Comparison of ENCODE assay signal across 8 cellular contexts in the genomic region with DNA sequence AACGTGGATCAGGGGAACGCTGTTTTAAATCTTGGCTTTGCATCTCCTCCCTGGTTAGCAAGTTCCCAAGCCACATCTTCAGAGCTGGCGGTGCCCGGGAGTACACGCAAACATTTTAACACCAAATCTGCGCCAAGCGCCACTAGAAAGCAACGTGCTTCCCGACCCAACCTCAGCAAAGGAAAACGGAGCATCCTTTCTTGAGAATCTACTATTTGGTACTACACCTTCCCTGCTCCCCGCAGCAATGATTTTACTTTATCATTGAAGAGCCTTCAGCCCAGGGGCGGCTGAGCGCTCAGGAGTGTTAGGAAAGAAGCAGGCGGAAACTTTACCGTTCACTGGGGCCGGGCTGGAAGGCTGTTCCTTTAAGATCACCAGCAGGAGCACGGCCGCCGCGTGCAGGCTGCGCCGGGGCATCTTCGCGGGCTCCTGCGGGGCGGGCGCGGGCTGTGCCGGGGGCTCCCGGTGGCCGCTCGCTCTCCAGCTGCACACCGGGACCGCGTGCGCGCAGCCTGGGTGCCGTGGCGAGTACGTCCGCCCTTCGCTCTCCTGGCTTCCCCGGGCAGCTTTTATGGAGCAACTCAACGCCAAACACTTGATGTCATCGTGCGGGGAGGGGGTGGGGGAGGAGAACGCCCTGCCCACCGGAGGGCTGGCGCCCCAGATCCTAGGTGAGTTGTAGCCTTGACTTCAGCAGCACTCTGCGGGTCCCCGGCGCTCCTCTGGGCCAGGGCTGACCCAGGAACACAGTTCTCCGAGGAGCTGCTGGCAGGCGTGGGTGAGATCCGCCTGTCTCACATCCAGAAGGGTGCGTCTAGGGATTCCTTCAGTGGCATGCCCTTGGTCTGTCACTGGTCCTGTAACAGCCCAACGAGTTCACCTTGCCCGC. TPM values are rescaled to one million over a fixed set of nuclear protein-coding genes. Genes with fewer than 3 reads are reported as not detected.
DNase-seq lines count a peak whose midpoint lies in the region; ATAC-seq and TF ChIP-seq lines count a peak whose summit lies in the region.

A gene (minus strand): TSS at position 546 of the 892 bp plus-strand sequence. CDS start 126 bp downstream, at position 420.

- H3K27ac Mint-ChIP-seq in activated B cell treated with CpG ODN at 0.5 μM for 24 hours (no peak within 1 kb of the TSS), neural crest cell (ENCODE audit: unreplicated experiment) (peak within 1 kb of the TSS; percentile 28)

- H3K27me3 Mint-ChIP-seq in activated B cell treated with CpG ODN at 0.5 μM for 24 hours, result peaks cover 59% of the 10 kb centered on the region
- peaks cover 48% of the 10 kb centered on the region for H3K27me3 Mint-ChIP-seq in neural crest cell (ENCODE audit: low read depth)

- peaks cover 15% of the 10 kb centered on the region for H3K4me1 Mint-ChIP-seq in activated B cell treated with CpG ODN at 0.5 μM for 24 hours
- H3K4me1 Mint-ChIP-seq in neural crest cell, result peaks cover 21% of the 10 kb centered on the region

- DNase-seq in stimulated activated CD4-positive, alpha-beta T cell treated with anti-CD3 and anti-CD28 coated beads, Interleukin-15, amount 100 ng/mL, for 24 hours, result peak; percentile 46
- no peak for DNase-seq in stimulated activated CD4-positive, alpha-beta T cell treated with anti-CD3 and anti-CD28 coated beads, Interleukin-1b, Interleukin-23, amount 100 ng/mL, for 48 hours
- no peak for DNase-seq in activated B cell treated with CpG ODN at 0.5 μM for 24 hours
- DNase-seq in fibroblast of pulmonary artery (ENCODE audit: low read depth), result peak; percentile 62
- peak; percentile 28 for DNase-seq in neural crest cell (ENCODE audit: low read depth, low spot score)
- DNase-seq in NOMO-1 treated with dmso at 0.1 percent for 144 hours (lab: John Stamatoyannopoulos, UW; ENCODE audit: unreplicated experiment), result no peak

- CTCF ChIA-PET in activated B cell treated with CpG ODN at 0.5 μM for 24 hours (lab: Charles Lee), result no interaction called here

- ATAC-seq in activated B cell treated with CpG ODN at 0.5 μM for 24 hours (ENCODE audit: low read depth), result no peak
- no peak for ATAC-seq in GM21786 (IDR thresholded peaks at IDR 0.05; ENCODE audit: unreplicated experiment)
- ATAC-seq in GM21528 (IDR thresholded peaks at IDR 0.05; ENCODE audit: low FRiP score, unreplicated experiment), result no peak

- POLR2A ChIA-PET in activated B cell treated with CpG ODN at 0.5 μM for 24 hours (lab: Charles Lee), result no interaction called here

- H3K9me3 Mint-ChIP-seq in activated B cell treated with CpG ODN at 0.5 μM for 24 hours (no peaks in the 10 kb centered on the region), neural crest cell (no peaks in the 10 kb centered on the region)

- intact Hi-C loops in activated B cell treated with CpG ODN at 0.5 μM for 24 hours (cut with micrococcal nuclease), result no loop called here

- H3K4me3 ChIP-seq in fibroblast of pulmonary artery (replicated peaks; ENCODE audit: low read depth, low read length), result peak within 1 kb of the TSS; percentile 72

- H3K36me3 Mint-ChIP-seq in activated B cell treated with CpG ODN at 0.5 μM for 24 hours (ENCODE audit: low read depth), result no peaks in the 10 kb centered on the region
- no peaks in the 10 kb centered on the region for H3K36me3 Mint-ChIP-seq in neural crest cell (ENCODE audit: low read depth)

- TF ChIP-seq CTCF in activated B cell treated with CpG ODN at 0.5 μM for 24 hours (IDR thresholded peaks at IDR 0.05), result no peak
- TF ChIP-seq CTCF in fibroblast of pulmonary artery (IDR thresholded peaks at IDR 0.05; ENCODE audit: low read length, missing control alignments), result no peak
- no peak for TF ChIP-seq CTCF in neural crest cell (conservative IDR thresholded peaks at IDR 0.05)

- peak within 1 kb of the TSS; percentile 61 for H3K4me3 Mint-ChIP-seq in activated B cell treated with CpG ODN at 0.5 μM for 24 hours
- peak within 1 kb of the TSS; percentile 80 for H3K4me3 Mint-ChIP-seq in neural crest cell

RNA-seq across cellular contexts. Expression of the gene that starts here (rescaled TPM):
- total RNA-seq in activated B cell treated with CpG ODN at 0.5 μM for 24 hours (not detected in 2 replicates), neural crest cell (1.1 TPM in 2 replicates)

Comparison
In these comparisons a context has a peak if more than half of its experiments do, and no peak if none do; other contexts are left out.
1. DNase-seq: peak in stimulated activated CD4-positive, alpha-beta T cell treated with anti-CD3 and anti-CD28 coated beads, Interleukin-15, amount 100 ng/mL, for 24 hours (single experiment), fibroblast of pulmonary artery (single experiment) and neural crest cell (single experiment); none in stimulated activated CD4-positive, alpha-beta T cell treated with anti-CD3 and anti-CD28 coated beads, Interleukin-1b, Interleukin-23, amount 100 ng/mL, for 48 hours (single experiment), activated B cell treated with CpG ODN at 0.5 μM for 24 hours (single experiment) and NOMO-1 treated with dmso at 0.1 percent for 144 hours (single experiment).